1 cellular context compared by ENCODE assay signal in the genomic region with DNA sequence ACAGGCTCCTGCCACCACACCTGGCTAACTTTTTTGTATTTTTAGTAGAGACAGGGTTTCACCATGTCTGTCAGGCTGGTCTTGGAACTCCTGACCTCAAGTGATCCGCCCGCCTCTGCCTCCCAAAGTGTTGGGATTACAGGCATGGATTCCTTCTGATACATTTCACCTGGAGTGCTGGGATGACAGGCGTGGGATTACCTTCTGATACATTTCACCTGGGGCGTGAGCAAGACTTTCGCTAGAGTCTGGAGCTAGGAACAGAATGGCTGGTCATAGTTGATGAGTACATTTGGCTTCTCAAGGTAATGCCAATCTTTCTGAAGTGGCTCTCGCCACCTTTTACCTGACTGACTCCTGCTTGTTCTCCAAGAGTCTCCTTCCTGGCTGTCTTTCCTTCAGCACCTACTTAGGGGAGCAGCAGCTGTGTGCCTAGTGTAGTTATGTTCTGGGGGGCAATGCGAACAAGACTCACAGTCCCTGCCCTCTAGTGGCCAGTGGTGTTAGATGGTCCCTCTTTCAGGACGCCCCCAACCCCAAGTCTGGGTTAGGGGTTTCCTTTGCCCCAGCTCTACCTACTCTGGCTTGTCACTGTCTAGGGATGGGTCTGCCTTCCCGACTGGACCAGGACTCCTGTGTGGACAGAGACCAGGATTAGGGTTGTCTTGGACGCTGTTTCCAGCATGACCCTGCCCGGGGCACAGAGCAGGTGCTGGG.
TF ChIP-seq lines count a peak whose summit lies in the region.

No MANE protein-coding gene starts in this region.

TF ChIP-seq in HepG2, 621 proteins besides CTCF, POLR2A, EP300 and RAD21:
- TF ChIP-seq GABPB1 (CRISPR knock-in tag; IDR thresholded peaks at IDR 0.05), result no peak
- no peak for TF ChIP-seq STAT5B (CRISPR knock-in tag; IDR thresholded peaks at IDR 0.05)
- no peak for TF ChIP-seq ZNF558 (CRISPR knock-in tag; IDR thresholded peaks at IDR 0.05; ENCODE audit: borderline replicate concordance)
- no peak for TF ChIP-seq FOXK1 (CRISPR knock-in tag; IDR thresholded peaks at IDR 0.05; ENCODE audit: borderline replicate concordance, low read depth)
- no peak for TF ChIP-seq ZNF282 (IDR thresholded peaks at IDR 0.05; ENCODE audit: partially characterized antibody)
- no peak for TF ChIP-seq ZNF777 (CRISPR knock-in tag; IDR thresholded peaks at IDR 0.05)
- no peak for TF ChIP-seq ELF1 (CRISPR knock-in tag; IDR thresholded peaks at IDR 0.05)
- no peak for TF ChIP-seq WIZ (CRISPR knock-in tag; IDR thresholded peaks at IDR 0.05)
- no peak for TF ChIP-seq ZNF746 (CRISPR knock-in tag; IDR thresholded peaks at IDR 0.05)
- no peak for TF ChIP-seq CAMTA2 (CRISPR knock-in tag; IDR thresholded peaks at IDR 0.05; ENCODE audit: borderline replicate concordance)
- TF ChIP-seq CREM (IDR thresholded peaks at IDR 0.05), result no peak
- TF ChIP-seq CREM (CRISPR knock-in tag; IDR thresholded peaks at IDR 0.05), result no peak
- no peak for TF ChIP-seq ARNT (IDR thresholded peaks at IDR 0.05)
- TF ChIP-seq TCF7 (IDR thresholded peaks at IDR 0.05; ENCODE audit: low read depth), result no peak
- no peak for TF ChIP-seq MIER3 (CRISPR knock-in tag; IDR thresholded peaks at IDR 0.05; ENCODE audit: borderline replicate concordance)
- TF ChIP-seq PAWR (CRISPR knock-in tag; IDR thresholded peaks at IDR 0.05; ENCODE audit: borderline replicate concordance), result no peak
- no peak for TF ChIP-seq TGIF2 (CRISPR knock-in tag; IDR thresholded peaks at IDR 0.05)
- no peak for TF ChIP-seq ZNF232 (CRISPR knock-in tag; IDR thresholded peaks at IDR 0.05; ENCODE audit: borderline replicate concordance)
- no peak for TF ChIP-seq RELA (CRISPR knock-in tag; IDR thresholded peaks at IDR 0.05)
